ENCODE assay signal across 32 cellular contexts in genomic region chr2:218810251-218810650, GRCh38. TPM values are rescaled to one million over a fixed set of nuclear protein-coding genes. Genes with fewer than 3 reads are reported as not detected.
"Had no signal": no experiment of that assay in that cellular context is flagged by ENCODE, and none has a peak within 500 bp of the region (broad histone marks: within the 10 kb centered on the region; RNA-seq: fewer than 3 reads in every experiment).

No MANE protein-coding gene starts in this region.

- H3K27me3 ChIP-seq: dorsolateral prefrontal cortex, esophagus muscularis mucosa, gastrocnemius medialis, neural progenitor cell, right lobe of liver, suprapubic skin, transverse colon had no signal

- H3K9me3 ChIP-seq: esophagus muscularis mucosa, gastrocnemius medialis, right lobe of liver, suprapubic skin, transverse colon had no signal

- H3K4me3 ChIP-seq: dorsolateral prefrontal cortex, esophagus muscularis mucosa, gastrocnemius medialis, lung, neural progenitor cell, right lobe of liver, smooth muscle cell, suprapubic skin, transverse colon had no signal

- H3K36me3 ChIP-seq: neural progenitor cell had no signal

- ATAC-seq: left lobe of liver; naive thymus-derived CD4-positive, alpha-beta T cell; right lobe of liver; stimulated activated naive CD8-positive, alpha-beta T cell treated with anti-CD3 and anti-CD28 coated beads, Interleukin-15, amount 100 ng/mL, for 72 hours had no signal

- H3K4me2 ChIP-seq: neural progenitor cell, smooth muscle cell had no signal

- DNase-seq: dorsolateral prefrontal cortex; effector CD4-positive, alpha-beta T cell; endodermal cell; head of caudate nucleus; kidney; midbrain; naive thymus-derived CD4-positive, alpha-beta T cell; right lobe of liver; stimulated activated CD4-positive, alpha-beta T cell treated with anti-CD3 and anti-CD28 coated beads, Interleukin-12 subunit alpha, Interleukin-12 subunit beta, amount 100 ng/mL, for 4 hours; stimulated activated CD4-positive, alpha-beta T cell treated with anti-CD3 and anti-CD28 coated beads, Interleukin-1b, Interleukin-23, amount 100 ng/mL, for 48 hours; stimulated activated CD4-positive, alpha-beta T cell treated with anti-CD3 and anti-CD28 coated beads, Interleukin-4, amount 100 ng/mL, for 1 hour; stimulated activated CD8-positive, alpha-beta memory T cell treated with anti-CD3 and anti-CD28 coated beads, Interleukin-4, amount 100 ng/mL, for 48 hours; stimulated activated naive CD4-positive, alpha-beta T cell; stimulated activated naive CD8-positive, alpha-beta T cell treated with anti-CD3 and anti-CD28 coated beads, Interleukin-15, amount 100 ng/mL, for 72 hours; transverse colon had no signal

- H2AFZ ChIP-seq: neural progenitor cell, parathyroid adenoma had no signal

- H3K27ac ChIP-seq: esophagus muscularis mucosa, neural progenitor cell, parathyroid adenoma, right lobe of liver, suprapubic skin, transverse colon had no signal

- H3K9ac ChIP-seq: neural progenitor cell, parathyroid adenoma had no signal

RNA-seq across cellular contexts. Expression of gene PRKAG3, which starts 21.4 kb away (rescaled TPM):
- total RNA-seq: cerebellum; endodermal cell; epithelial cell of proximal tubule; esophagus muscularis mucosa; glomerular endothelial cell; kidney; left lobe of liver; liver; lung; mucosa of gallbladder; naive thymus-derived CD4-positive, alpha-beta T cell; progenitor cell of endocrine pancreas; right lobe of liver; smooth muscle cell; transverse colon had no signal
- polyA plus RNA-seq: fibroblast of lung; naive thymus-derived CD4-positive, alpha-beta T cell; smooth muscle cell; urinary bladder had no signal

RNA-seq across cellular contexts. Expression of gene WNT6, which starts 49.4 kb away (rescaled TPM):
- total RNA-seq: cerebellum, endodermal cell, epithelial cell of proximal tubule, fibroblast of lung, glomerular endothelial cell, osteoblast had no signal
- polyA plus RNA-seq: fibroblast of lung had no signal
